Comparison of ENCODE assay signal across 1 cellular context in the genomic region with DNA sequence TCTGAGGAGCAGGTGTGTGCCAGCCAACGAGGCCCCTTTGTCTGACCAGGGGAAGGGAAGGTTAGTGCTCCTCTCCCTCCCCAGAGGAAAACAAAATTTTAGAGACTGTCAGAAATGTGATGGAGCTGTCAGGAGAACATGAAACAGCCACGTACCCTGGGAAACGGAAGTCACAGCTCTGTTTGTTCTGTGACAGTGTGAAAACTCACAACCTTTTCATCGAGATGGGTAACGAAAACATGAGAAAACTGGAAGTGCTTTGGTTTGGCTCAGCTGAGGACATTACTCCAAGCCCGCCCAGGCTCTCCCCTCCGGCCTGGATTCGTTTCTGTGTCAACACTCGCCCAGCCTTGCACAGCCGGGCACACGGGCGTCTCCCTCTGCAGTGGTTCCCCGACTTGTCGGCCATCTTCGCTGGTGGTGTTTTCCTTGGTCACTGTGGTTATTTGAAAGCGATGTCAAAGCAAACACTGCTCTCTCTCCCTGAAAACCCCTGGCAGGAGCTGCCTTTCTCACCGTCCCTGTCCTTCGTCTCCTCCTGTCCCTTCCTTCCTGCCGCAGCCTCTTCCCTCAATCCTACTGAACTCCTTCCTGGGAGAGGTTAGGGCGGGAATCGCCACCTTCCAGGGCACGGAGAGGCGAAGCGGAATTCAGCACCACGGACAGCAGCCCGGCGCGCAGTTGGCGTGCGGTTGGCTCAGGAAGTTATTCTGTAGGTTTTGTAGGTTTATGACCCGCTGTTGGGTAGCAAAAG.
TF ChIP-seq lines count a peak whose summit lies in the region.

No MANE protein-coding gene starts in this region.

TF ChIP-seq in GM12878, 131 proteins besides CTCF, POLR2A, EP300 and RAD21:
- TF ChIP-seq RUNX3 (IDR thresholded peaks at IDR 0.05; ENCODE audit: low read length) = 0 out of 2 replicates have a peak, but pooled peaks have one; percentile 6
- TF ChIP-seq ZNF217 (IDR thresholded peaks at IDR 0.05) = no peak
- TF ChIP-seq ZNF622 (IDR thresholded peaks at IDR 0.05) = no peak
- TF ChIP-seq HCFC1 (IDR thresholded peaks at IDR 0.05; ENCODE audit: low read length) = no peak
- TF ChIP-seq SMAD5 (IDR thresholded peaks at IDR 0.05; ENCODE audit: low read depth) = no peak
- TF ChIP-seq, protein P1, sequence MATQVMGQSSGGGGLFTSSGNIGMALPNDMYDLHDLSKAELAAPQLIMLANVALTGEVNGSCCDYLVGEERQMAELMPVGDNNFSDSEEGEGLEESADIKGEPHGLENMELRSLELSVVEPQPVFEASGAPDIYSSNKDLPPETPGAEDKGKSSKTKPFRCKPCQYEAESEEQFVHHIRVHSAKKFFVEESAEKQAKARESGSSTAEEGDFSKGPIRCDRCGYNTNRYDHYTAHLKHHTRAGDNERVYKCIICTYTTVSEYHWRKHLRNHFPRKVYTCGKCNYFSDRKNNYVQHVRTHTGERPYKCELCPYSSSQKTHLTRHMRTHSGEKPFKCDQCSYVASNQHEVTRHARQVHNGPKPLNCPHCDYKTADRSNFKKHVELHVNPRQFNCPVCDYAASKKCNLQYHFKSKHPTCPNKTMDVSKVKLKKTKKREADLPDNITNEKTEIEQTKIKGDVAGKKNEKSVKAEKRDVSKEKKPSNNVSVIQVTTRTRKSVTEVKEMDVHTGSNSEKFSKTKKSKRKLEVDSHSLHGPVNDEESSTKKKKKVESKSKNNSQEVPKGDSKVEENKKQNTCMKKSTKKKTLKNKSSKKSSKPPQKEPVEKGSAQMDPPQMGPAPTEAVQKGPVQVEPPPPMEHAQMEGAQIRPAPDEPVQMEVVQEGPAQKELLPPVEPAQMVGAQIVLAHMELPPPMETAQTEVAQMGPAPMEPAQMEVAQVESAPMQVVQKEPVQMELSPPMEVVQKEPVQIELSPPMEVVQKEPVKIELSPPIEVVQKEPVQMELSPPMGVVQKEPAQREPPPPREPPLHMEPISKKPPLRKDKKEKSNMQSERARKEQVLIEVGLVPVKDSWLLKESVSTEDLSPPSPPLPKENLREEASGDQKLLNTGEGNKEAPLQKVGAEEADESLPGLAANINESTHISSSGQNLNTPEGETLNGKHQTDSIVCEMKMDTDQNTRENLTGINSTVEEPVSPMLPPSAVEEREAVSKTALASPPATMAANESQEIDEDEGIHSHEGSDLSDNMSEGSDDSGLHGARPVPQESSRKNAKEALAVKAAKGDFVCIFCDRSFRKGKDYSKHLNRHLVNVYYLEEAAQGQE (IDR thresholded peaks at IDR 0.05; ENCODE audit: low read depth, low read length) = peak; percentile 98
- TF ChIP-seq FOXK2 (IDR thresholded peaks at IDR 0.05) = no peak
